ENCODE assay signal across 14 cellular contexts in genomic region chr3:194718069-194718468, GRCh38. TPM values are rescaled to one million over a fixed set of nuclear protein-coding genes. Genes with fewer than 3 reads are reported as not detected.
DNase-seq lines count a peak whose midpoint lies in the region; ATAC-seq and TF ChIP-seq lines count a peak whose summit lies in the region.
"Had no signal": no experiment of that assay in that cellular context is flagged by ENCODE, and none has a peak within 500 bp of the region (broad histone marks: within the 10 kb centered on the region; RNA-seq: fewer than 3 reads in every experiment).

No MANE protein-coding gene starts in this region.

- H3K27ac Mint-ChIP-seq in GM23338 (no peak overlapping the region), glutamatergic neuron (ENCODE audit: unreplicated experiment) (peak overlapping the region; percentile 19), neural progenitor cell (peak overlapping the region; percentile 57)
- no peak overlapping the region for H3K27ac Mint-ChIP-seq in activated T-helper 17 cell treated with anti-CD3 and anti-CD28 coated beads, Interleukin-2, amount 50 U/mL, for 72 hours
- H3K27ac Mint-ChIP-seq: B cell; CD8-positive, alpha-beta T cell had no signal

- H3K36me3 Mint-ChIP-seq in GM23338 (ENCODE audit: low read depth) (no peaks in the 10 kb centered on the region), glutamatergic neuron (ENCODE audit: unreplicated experiment) (no peaks in the 10 kb centered on the region), neural progenitor cell (no peaks in the 10 kb centered on the region)
- no peaks in the 10 kb centered on the region for H3K36me3 Mint-ChIP-seq in activated T-helper 17 cell treated with anti-CD3 and anti-CD28 coated beads, Interleukin-2, amount 50 U/mL, for 72 hours (ENCODE audit: low read depth)
- H3K36me3 Mint-ChIP-seq: CD8-positive, alpha-beta T cell had no signal

- H3K4me3 Mint-ChIP-seq in GM23338 (no peak overlapping the region), glutamatergic neuron (ENCODE audit: unreplicated experiment) (peak overlapping the region; percentile 14), neural progenitor cell (no peak overlapping the region)
- no peak overlapping the region for H3K4me3 Mint-ChIP-seq in activated T-helper 17 cell treated with anti-CD3 and anti-CD28 coated beads, Interleukin-2, amount 50 U/mL, for 72 hours
- H3K4me3 Mint-ChIP-seq: B cell; CD8-positive, alpha-beta T cell had no signal

- H3K4me2 ChIP-seq in GM23338 (no peak overlapping the region), neural progenitor cell (no peak overlapping the region)
- H3K4me2 ChIP-seq: BLaER1 treated with 17β-estradiol and CSF1 and Interleukin-3, amounts not matched to agents 10 nM and 100 nM had no signal

- H3K4me1 ChIP-seq in GM23338 (ENCODE audit: insufficient read depth), result no peaks in the 10 kb centered on the region
- H3K4me1 ChIP-seq in neural progenitor cell, result peaks cover 3% of the 10 kb centered on the region

- H3K9me2 ChIP-seq in GM23338 (ENCODE audit: insufficient read depth), result no peaks in the 10 kb centered on the region; the same call in 1 of the 2 replicates

- H3K36me3 ChIP-seq in GM23338 (ENCODE audit: insufficient read depth) (no peaks in the 10 kb centered on the region), neural progenitor cell (no peaks in the 10 kb centered on the region)
- H3K36me3 ChIP-seq: BLaER1 treated with 17β-estradiol and CSF1 and Interleukin-3, amounts not matched to agents 10 nM and 100 nM; HAP-1 had no signal

- no peaks in the 10 kb centered on the region for H3F3A ChIP-seq in GM23338 (replicated peaks; ENCODE audit: low read depth)
- no peaks in the 10 kb centered on the region for H3F3A ChIP-seq in neural progenitor cell (ENCODE audit: low read depth)

- DNase-seq in ELF-1 (ENCODE audit: low read depth, low spot score) (peak; percentile 25), GM23338 (ENCODE audit: low spot score) (no peak), glutamatergic neuron (no peak), neural progenitor cell (ENCODE audit: low spot score) (no peak), H4 (ENCODE audit: low spot score) (no peak), medulla oblongata (ENCODE audit: extremely low spot score) (no peak)
- DNase-seq: CD8-positive, alpha-beta T cell; DMS153; DMS79 had no signal

- H3K9me3 Mint-ChIP-seq in GM23338 (no peaks in the 10 kb centered on the region), glutamatergic neuron (ENCODE audit: unreplicated experiment) (peaks cover 2% of the 10 kb centered on the region), neural progenitor cell (no peaks in the 10 kb centered on the region)
- no peaks in the 10 kb centered on the region for H3K9me3 Mint-ChIP-seq in activated T-helper 17 cell treated with anti-CD3 and anti-CD28 coated beads, Interleukin-2, amount 50 U/mL, for 72 hours
- H3K9me3 Mint-ChIP-seq: CD8-positive, alpha-beta T cell had no signal

- H3K4me1 Mint-ChIP-seq in GM23338, result no peaks in the 10 kb centered on the region
- H3K4me1 Mint-ChIP-seq in glutamatergic neuron (ENCODE audit: low read depth, unreplicated experiment), result peaks cover 33% of the 10 kb centered on the region
- peaks cover 4% of the 10 kb centered on the region for H3K4me1 Mint-ChIP-seq in neural progenitor cell
- H3K4me1 Mint-ChIP-seq in activated T-helper 17 cell treated with anti-CD3 and anti-CD28 coated beads, Interleukin-2, amount 50 U/mL, for 72 hours, result peaks cover 4% of the 10 kb centered on the region

- no peaks in the 10 kb centered on the region for H3K9me3 ChIP-seq in neural progenitor cell (ENCODE audit: low read depth)
- H3K9me3 ChIP-seq: HAP-1 had no signal

- H3K79me2 ChIP-seq in GM23338 (replicated peaks; ENCODE audit: insufficient read depth) (no peaks in the 10 kb centered on the region), neural progenitor cell (ENCODE audit: low read depth) (no peaks in the 10 kb centered on the region)

- peaks cover 3% of the 10 kb centered on the region for H3K27me3 Mint-ChIP-seq in GM23338 (ENCODE audit: insufficient read depth, low read depth, poor library complexity)
- peaks cover 2% of the 10 kb centered on the region for H3K27me3 Mint-ChIP-seq in glutamatergic neuron (ENCODE audit: unreplicated experiment)
- H3K27me3 Mint-ChIP-seq in neural progenitor cell (ENCODE audit: insufficient read depth, low read depth), result peaks cover 3% of the 10 kb centered on the region
- H3K27me3 Mint-ChIP-seq in activated T-helper 17 cell treated with anti-CD3 and anti-CD28 coated beads, Interleukin-2, amount 50 U/mL, for 72 hours, result no peaks in the 10 kb centered on the region

- H3K4me3 ChIP-seq in GM23338 (no peak overlapping the region), neural progenitor cell (no peak overlapping the region)
- H3K4me3 ChIP-seq: BLaER1 treated with 17β-estradiol and CSF1 and Interleukin-3, amounts not matched to agents 10 nM and 100 nM; GM12878; HAP-1 had no signal

- H3K27me3 ChIP-seq in GM23338 (ENCODE audit: insufficient read depth), result no peaks in the 10 kb centered on the region
- no peaks in the 10 kb centered on the region for H3K27me3 ChIP-seq in neural progenitor cell
- H3K27me3 ChIP-seq: BLaER1 treated with 17β-estradiol and CSF1 and Interleukin-3, amounts not matched to agents 10 nM and 100 nM had no signal

- H4K20me1 ChIP-seq in GM23338 (replicated peaks; ENCODE audit: insufficient read depth) (no peaks in the 10 kb centered on the region), neural progenitor cell (ENCODE audit: low read depth) (no peaks in the 10 kb centered on the region)
- H4K20me1 ChIP-seq: BLaER1 treated with 17β-estradiol and CSF1 and Interleukin-3, amounts not matched to agents 10 nM and 100 nM had no signal

- H2AFZ ChIP-seq in GM23338 (no peak overlapping the region), neural progenitor cell (replicated peaks) (peak overlapping the region; percentile 1)

- H3K27ac ChIP-seq in GM23338 (ENCODE audit: low read depth) (no peak overlapping the region), neural progenitor cell (no peak overlapping the region)
- H3K27ac ChIP-seq: BLaER1 treated with 17β-estradiol and CSF1 and Interleukin-3, amounts not matched to agents 10 nM and 100 nM had no signal

- peak; percentile 36; the same call in 1 of the 3 replicates for ATAC-seq in GM23338
- no peak for ATAC-seq in activated T-helper 17 cell treated with anti-CD3 and anti-CD28 coated beads, Interleukin-2, amount 50 U/mL, for 72 hours (replicated peaks)
- ATAC-seq: CD8-positive, alpha-beta T cell; GM12878 had no signal

- no peak overlapping the region for H3K9ac ChIP-seq in neural progenitor cell
- H3K9ac ChIP-seq: BLaER1 treated with 17β-estradiol and CSF1 and Interleukin-3, amounts not matched to agents 10 nM and 100 nM had no signal

- no peak for TF ChIP-seq CTCF in GM23338 (conservative IDR thresholded peaks at IDR 0.05; ENCODE audit: low read depth in 2 of 2)
- TF ChIP-seq CTCF in glutamatergic neuron (IDR thresholded peaks at IDR 0.05; ENCODE audit: partially characterized antibody, unreplicated experiment), result no peak
- no peak for TF ChIP-seq CTCF in neural progenitor cell (IDR thresholded peaks at IDR 0.05)

TF ChIP-seq in GM23338, 12 proteins besides CTCF, POLR2A, EP300 and RAD21 (continues in another document):
- TF ChIP-seq NANOG (IDR thresholded peaks at IDR 0.05; ENCODE audit: borderline replicate concordance) (no peak), ZNF114 (CRISPR knock-in tag; IDR thresholded peaks at IDR 0.05) (no peak), JUNB (IDR thresholded peaks at IDR 0.05; ENCODE audit: unreplicated experiment) (no peak), ZNF331 (CRISPR knock-in tag; IDR thresholded peaks at IDR 0.05; ENCODE audit: low read depth) (no peak)

RNA-seq across cellular contexts. Expression of gene FAM43A, which starts 32.4 kb away (rescaled TPM):
- 3.3 and 6.4 TPM in 2 replicates for total RNA-seq in GM23338 (2014; rRNA removed; shearing (Covaris generic))
- 2.4 and 2.5 TPM in 2 replicates for polyA plus RNA-seq in GM23338 (2016; fragmentation: Nextera tagmentation; extraction: Ambion mirVana)
- 21.6 TPM for total RNA-seq in glutamatergic neuron (ENCODE audit: unreplicated experiment)
- 0.80 and 2.6 TPM in 2 replicates for total RNA-seq in neural progenitor cell (ENCODE audit: low replicate concordance)
- total RNA-seq in H4 (2014; rRNA removed; shearing (Covaris generic)), result 4.0 and 4.6 TPM in 2 replicates
- total RNA-seq in activated T-helper 17 cell treated with anti-CD3 and anti-CD28 coated beads, Interleukin-2, amount 50 U/mL, for 72 hours, result 10 to 100 TPM in 1 of 2 donors, 1 to 10 TPM in 1; 7.1 to 32.6 TPM

RNA-seq across cellular contexts. Expression of gene LSG1, which starts 46.1 kb away (rescaled TPM):
- 44.5 and 57.1 TPM in 2 replicates for total RNA-seq in GM23338 (2014; rRNA removed; shearing (Covaris generic))
- 43.0 and 49.2 TPM in 2 replicates for polyA plus RNA-seq in GM23338 (2016; fragmentation: Nextera tagmentation; extraction: Ambion mirVana)
- total RNA-seq in glutamatergic neuron (ENCODE audit: unreplicated experiment) (26.5 TPM), neural progenitor cell (ENCODE audit: low replicate concordance) (31.0 and 41.2 TPM in 2 replicates)
- 43.5 and 51.6 TPM in 2 replicates for total RNA-seq in H4 (2014; rRNA removed; shearing (Covaris generic))
- total RNA-seq in activated T-helper 17 cell treated with anti-CD3 and anti-CD28 coated beads, Interleukin-2, amount 50 U/mL, for 72 hours, result 10 to 100 TPM; 37.9 to 46.9 TPM

Comparison
In these comparisons a context has a peak if more than half of its experiments do, and no peak if none do; other contexts are left out.
1. H3K27ac Mint-ChIP-seq: peak in glutamatergic neuron (single experiment) and neural progenitor cell (single experiment); none in GM23338 (single experiment) and activated T-helper 17 cell treated with anti-CD3 and anti-CD28 coated beads, Interleukin-2, amount 50 U/mL, for 72 hours (single experiment).